In the genomic region with DNA sequence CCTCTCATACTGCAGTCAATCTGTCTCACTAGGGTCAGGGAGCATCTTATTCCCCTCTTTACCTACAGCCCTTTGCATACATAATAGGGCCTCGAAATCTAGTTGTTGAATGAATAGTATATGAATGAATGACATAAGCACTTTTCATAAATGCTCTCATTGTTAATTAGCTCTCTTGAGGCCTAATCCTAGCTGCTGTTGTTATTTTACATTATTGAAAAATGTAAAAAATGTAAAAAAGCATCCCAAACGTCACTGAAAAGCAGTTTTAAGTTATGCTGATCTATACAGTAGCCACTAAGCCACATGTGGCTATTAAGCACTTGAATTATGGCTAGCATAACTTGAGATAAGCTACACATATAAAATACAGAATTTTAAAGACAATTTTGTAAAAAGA, we compare ENCODE assay signal across 20 cellular contexts. TPM values are rescaled to one million over a fixed set of nuclear protein-coding genes. Genes with fewer than 3 reads are reported as not detected.
DNase-seq lines count a peak whose midpoint lies in the region; FAIRE-seq and TF ChIP-seq lines count a peak whose summit lies in the region.
"Had no signal": no experiment of that assay in that cellular context is flagged by ENCODE, and none has a peak within 500 bp of the region (broad histone marks: within the 10 kb centered on the region; RNA-seq: fewer than 3 reads in every experiment).

No MANE protein-coding gene starts in this region.

- H3K9me3 ChIP-seq in GM23248 (ENCODE audit: low read depth) (no peaks in the 10 kb centered on the region), Loucy (ENCODE audit: insufficient read depth, low read depth, low read length) (no peaks in the 10 kb centered on the region), smooth muscle cell (replicated peaks; ENCODE audit: low read depth) (no peaks in the 10 kb centered on the region)
- H3K9me3 ChIP-seq: BE2C, HAP-1 had no signal

- H3K9me2 ChIP-seq in GM23248 (ENCODE audit: insufficient read depth) (no peaks in the 10 kb centered on the region), Loucy (replicated peaks; ENCODE audit: low read depth, low read length) (no peaks in the 10 kb centered on the region)

- TF ChIP-seq POLR2A in GM12892 (IDR thresholded peaks at IDR 0.05; ENCODE audit: low read depth, low read length) = no peak

- H3K27ac ChIP-seq in GM23248 (peak overlapping the region; percentile 20; the same call in 1 of the 2 replicates), smooth muscle cell (ENCODE audit: low read depth) (peak overlapping the region; percentile 69)
- H3K27ac ChIP-seq: C4-2B had no signal

- in situ Hi-C loops in GM23248 (cut with MboI) = no loop called here

- DNase-seq in GM23248 = no peak
- peak; percentile 57 for DNase-seq in foreskin melanocyte
- DNase-seq in smooth muscle cell (lab: John Stamatoyannopoulos, UW; ENCODE audit: unreplicated experiment) = no peak
- DNase-seq in GM12892 (ENCODE audit: insufficient read length) = no peak
- no peak for DNase-seq in NCI-H524 (lab: John Stamatoyannopoulos, UW)
- DNase-seq in HK-2 (ENCODE audit: unreplicated experiment) = no peak
- DNase-seq: BE2C; CD4-positive, alpha-beta memory T cell; DMS79 had no signal

- 47 to 56% methylated on average over 2 of the region's 2 CpGs for WGBS in GM23248 (ENCODE audit: low coverage in 1 of 2, low lambda C conversion rate in 2 of 2, missing lambda C conversion rate in 2 of 2), 2 experiments
- 69% methylated on average over 2 of the region's 2 CpGs for WGBS in smooth muscle cell (ENCODE audit: low lambda C conversion rate)

- no peaks in the 10 kb centered on the region for H3K36me3 ChIP-seq in GM23248 (ENCODE audit: low read depth)
- H3K36me3 ChIP-seq in Loucy (ENCODE audit: insufficient read depth, low read length) = no peaks in the 10 kb centered on the region
- no peaks in the 10 kb centered on the region for H3K36me3 ChIP-seq in smooth muscle cell (ENCODE audit: low read depth)
- H3K36me3 ChIP-seq: BE2C, HAP-1 had no signal

- H3K4me2 ChIP-seq in GM23248 (ENCODE audit: unreplicated experiment) (peak overlapping the region; percentile 6), Loucy (ENCODE audit: low read depth, low read length, poor library complexity, severe bottlenecking) (no peak overlapping the region), smooth muscle cell (peak overlapping the region; percentile 71)

- H3K27me3 ChIP-seq in GM23248 (replicated peaks; ENCODE audit: insufficient read depth) = no peaks in the 10 kb centered on the region
- H3K27me3 ChIP-seq in Loucy (ENCODE audit: insufficient read depth, low read length, poor library complexity, severe bottlenecking) = no peaks in the 10 kb centered on the region
- no peaks in the 10 kb centered on the region for H3K27me3 ChIP-seq in smooth muscle cell (ENCODE audit: low read depth)
- H3K27me3 ChIP-seq: BE2C had no signal

- H3K4me3 ChIP-seq in GM23248 (no peak overlapping the region), Loucy (ENCODE audit: low read length, poor library complexity, severe bottlenecking) (no peak overlapping the region), smooth muscle cell (no peak overlapping the region)
- H3K4me3 ChIP-seq: GM12878, HAP-1, K562 had no signal

- TF ChIP-seq CTCF in Loucy (conservative IDR thresholded peaks at IDR 0.05; ENCODE audit: low read length) (no peak), smooth muscle cell (IDR thresholded peaks at IDR 0.05; ENCODE audit: borderline replicate concordance, insufficient read depth, poor library complexity, severe bottlenecking) (no peak)

- H3K4me1 ChIP-seq in GM23248 (ENCODE audit: insufficient read depth) = peaks cover 51% of the 10 kb centered on the region
- H3K4me1 ChIP-seq in Loucy (ENCODE audit: insufficient read depth, low read length, poor library complexity, severe bottlenecking) = peaks cover 6% of the 10 kb centered on the region
- peaks cover 19% of the 10 kb centered on the region for H3K4me1 ChIP-seq in smooth muscle cell (ENCODE audit: low read depth)

- no peak for FAIRE-seq in GM12892 (lab: Jason Lieb, UNC)
- FAIRE-seq: GM12878, H1, HepG2, HTR-8/SVneo, K562 had no signal

- H3K79me2 ChIP-seq in GM23248 (ENCODE audit: insufficient read depth) (no peaks in the 10 kb centered on the region), Loucy (ENCODE audit: insufficient read depth, low read length) (no peaks in the 10 kb centered on the region), smooth muscle cell (ENCODE audit: low read depth) (no peaks in the 10 kb centered on the region)

- H3K9ac ChIP-seq in GM23248 (no peak overlapping the region), Loucy (ENCODE audit: low read depth, low read length, poor library complexity, severe bottlenecking) (no peak overlapping the region), smooth muscle cell (ENCODE audit: low read depth) (peak overlapping the region; percentile 26)

- H3F3A ChIP-seq in GM23248 (ENCODE audit: insufficient read depth) = peaks cover 46% of the 10 kb centered on the region
- no peaks in the 10 kb centered on the region for H3F3A ChIP-seq in Loucy (ENCODE audit: low read depth)
- peaks cover 7% of the 10 kb centered on the region for H3F3A ChIP-seq in smooth muscle cell (ENCODE audit: low read depth)

- no peaks in the 10 kb centered on the region for H4K20me1 ChIP-seq in GM23248 (ENCODE audit: insufficient read depth)
- H4K20me1 ChIP-seq in Loucy (ENCODE audit: insufficient read depth, low read length, poor library complexity, severe bottlenecking) = no peaks in the 10 kb centered on the region
- no peaks in the 10 kb centered on the region for H4K20me1 ChIP-seq in smooth muscle cell (ENCODE audit: low read depth)

- no peak overlapping the region for H2AFZ ChIP-seq in GM23248
- peak overlapping the region; percentile 23; the same call in 1 of the 2 replicates for H2AFZ ChIP-seq in Loucy (ENCODE audit: low read length)
- H2AFZ ChIP-seq in smooth muscle cell (ENCODE audit: low read depth) = peak overlapping the region; percentile 44

RNA-seq across cellular contexts. Expression of gene DNASE2B, which starts 18.5 kb away (rescaled TPM):
- total RNA-seq in GM23248 (2014; rRNA removed; shearing (Covaris generic)) = not detected in 2 replicates
- polyA plus RNA-seq in GM23248 (2016; fragmentation: Nextera tagmentation; extraction: Ambion mirVana) (not detected in 2 replicates), smooth muscle cell (not detected in 2 replicates)
- total RNA-seq in smooth muscle cell = not detected in 2 replicates
- not detected for polyA plus RNA-seq in GM12892 (2012; ENCODE audit: missing spikeins)
- total RNA-seq: A172; CD4-positive, alpha-beta memory T cell; G401; GM12878; H1; HepG2; HFFc6; K562 had no signal
- polyA plus RNA-seq: CD4-positive, alpha-beta memory T cell; GM12878; H1; HepG2; K562 had no signal
